8 cellular contexts compared by ENCODE assay signal in genomic region chr2:213251618-213252017, GRCh38. TPM values are rescaled to one million over a fixed set of nuclear protein-coding genes. Genes with fewer than 3 reads are reported as not detected.
DNase-seq lines count a peak whose midpoint lies in the region; ATAC-seq, FAIRE-seq and TF ChIP-seq lines count a peak whose summit lies in the region.

No MANE protein-coding gene starts in this region.

- FAIRE-seq in GM12892 (lab: Jason Lieb, UNC), result peak; percentile 69

- in situ Hi-C loops in ACHN (cut with HindIII; ENCODE audit: low pct_ligation_motif_present, low pct_unique_long_range_greater_than_20kb, low sequenced_read_pairs), result no loop called here

- DNase-seq in ACHN (peak; percentile 81), GM12892 (ENCODE audit: insufficient read length) (peak; percentile 5), NAMALWA (ENCODE audit: low spot score) (peak; percentile 81), fibroblast of the aortic adventitia (ENCODE audit: low read depth) (peak; percentile 92), non-pigmented ciliary epithelial cell (ENCODE audit: low read depth) (peak; percentile 56), mucosa of gallbladder (ENCODE audit: low spot score) (no peak)

- ATAC-seq in HG02678 (IDR thresholded peaks at IDR 0.05; ENCODE audit: unreplicated experiment) (peak; percentile 84), SK-N-SH treated with all-trans-retinoic acid at 6 μM for 48 hours (peak; percentile 91)

- peak; percentile 57 for TF ChIP-seq CTCF in fibroblast of the aortic adventitia (IDR thresholded peaks at IDR 0.05; ENCODE audit: insufficient read depth, low read length)

- no peak for TF ChIP-seq POLR2A in GM12892 (IDR thresholded peaks at IDR 0.05; ENCODE audit: low read depth, low read length)

- H3K4me3 ChIP-seq in fibroblast of the aortic adventitia (ENCODE audit: low read depth, low read length), result no peak overlapping the region

TF ChIP-seq in SK-N-SH treated with all-trans-retinoic acid at 6 μM for 48 hours, 23 proteins besides CTCF, POLR2A, EP300 and RAD21:
- TF ChIP-seq ISL1 (CRISPR knock-in tag; IDR thresholded peaks at IDR 0.05) (0 out of 2 replicates have a peak, but pooled peaks have one; percentile 9), BACH2 (CRISPR knock-in tag; IDR thresholded peaks at IDR 0.05; ENCODE audit: borderline replicate concordance) (peak; percentile 94; the same call in 1 of the 2 replicates), ZC3H10 (CRISPR knock-in tag; IDR thresholded peaks at IDR 0.05) (no peak), POU6F1 (CRISPR knock-in tag; IDR thresholded peaks at IDR 0.05; ENCODE audit: borderline replicate concordance, low read depth) (no peak), TSHZ2 (CRISPR knock-in tag; IDR thresholded peaks at IDR 0.05) (no peak), ZNF8 (CRISPR knock-in tag; IDR thresholded peaks at IDR 0.05) (no peak), OSR1 (CRISPR knock-in tag; IDR thresholded peaks at IDR 0.05) (no peak), RARB (CRISPR knock-in tag; IDR thresholded peaks at IDR 0.05) (no peak), PPARA (CRISPR knock-in tag; IDR thresholded peaks at IDR 0.05; ENCODE audit: borderline replicate concordance) (no peak)
- TF ChIP-seq, protein P1, sequence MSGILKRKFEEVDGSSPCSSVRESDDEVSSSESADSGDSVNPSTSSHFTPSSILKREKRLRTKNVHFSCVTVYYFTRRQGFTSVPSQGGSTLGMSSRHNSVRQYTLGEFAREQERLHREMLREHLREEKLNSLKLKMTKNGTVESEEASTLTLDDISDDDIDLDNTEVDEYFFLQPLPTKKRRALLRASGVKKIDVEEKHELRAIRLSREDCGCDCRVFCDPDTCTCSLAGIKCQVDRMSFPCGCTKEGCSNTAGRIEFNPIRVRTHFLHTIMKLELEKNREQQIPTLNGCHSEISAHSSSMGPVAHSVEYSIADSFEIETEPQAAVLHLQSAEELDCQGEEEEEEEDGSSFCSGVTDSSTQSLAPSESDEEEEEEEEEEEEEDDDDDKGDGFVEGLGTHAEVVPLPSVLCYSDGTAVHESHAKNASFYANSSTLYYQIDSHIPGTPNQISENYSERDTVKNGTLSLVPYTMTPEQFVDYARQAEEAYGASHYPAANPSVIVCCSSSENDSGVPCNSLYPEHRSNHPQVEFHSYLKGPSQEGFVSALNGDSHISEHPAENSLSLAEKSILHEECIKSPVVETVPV (CRISPR knock-in tag; IDR thresholded peaks at IDR 0.05), result no peak

RNA-seq across cellular contexts. Expression of gene SPAG16, which starts 32.6 kb away (rescaled TPM):
- 15.7 TPM for polyA plus RNA-seq in GM12892 (2012; ENCODE audit: missing spikeins)
- total RNA-seq in fibroblast of the aortic adventitia (ENCODE audit: low replicate concordance) (35.2 and 178 TPM in 2 replicates), mucosa of gallbladder (62.7 TPM)
